15 cellular contexts compared by ENCODE assay signal in the genomic region with DNA sequence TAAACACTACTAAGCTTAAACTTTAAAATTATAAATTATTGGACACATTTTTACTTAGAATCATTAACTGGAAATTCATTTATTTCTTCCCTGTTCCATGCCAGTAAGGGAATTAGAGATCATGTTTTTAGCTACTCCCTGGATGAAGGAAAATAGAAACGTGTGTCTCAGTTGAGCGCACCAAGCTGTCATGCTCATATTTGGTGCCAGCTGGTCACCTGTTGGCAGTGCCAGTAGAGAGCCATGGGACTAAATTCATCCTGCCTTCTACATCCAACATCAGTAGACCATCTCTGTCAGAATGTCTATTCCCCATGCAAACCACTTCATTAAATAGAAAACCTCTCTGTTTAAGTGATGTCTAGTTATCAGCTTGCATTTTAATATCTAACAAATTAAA. TPM values are rescaled to one million over a fixed set of nuclear protein-coding genes. Genes with fewer than 3 reads are reported as not detected.
DNase-seq lines count a peak whose midpoint lies in the region; ATAC-seq and TF ChIP-seq lines count a peak whose summit lies in the region.
"Had no signal": no experiment of that assay in that cellular context is flagged by ENCODE, and none has a peak within 500 bp of the region (broad histone marks: within the 10 kb centered on the region; RNA-seq: fewer than 3 reads in every experiment).

No MANE protein-coding gene starts in this region.

- TF ChIP-seq CTCF in mucosa of descending colon (IDR thresholded peaks at IDR 0.05), result no peak

- ATAC-seq in GM21390 (IDR thresholded peaks at IDR 0.05; ENCODE audit: unreplicated experiment) (no peak), left ventricle myocardium superior (no peak), mucosa of descending colon (no peak)
- ATAC-seq: CD8-positive, alpha-beta T cell; HCT116 had no signal

- H3K36me3 ChIP-seq in mucosa of descending colon (ENCODE audit: low read depth), result no peaks in the 10 kb centered on the region
- H3K36me3 ChIP-seq: BLaER1 had no signal

- no peak overlapping the region for H3K4me3 ChIP-seq in mucosa of descending colon
- H3K4me3 ChIP-seq: BLaER1, GM23248 had no signal

- intact Hi-C loops in left ventricle myocardium superior (cut with micrococcal nuclease) (no loop called here), mucosa of descending colon (cut with DNase I, micrococcal nuclease) (no loop called here)

- DNase-seq in NCI-H1694 (lab: John Stamatoyannopoulos, UW), result peak; percentile 16
- peak; percentile 8 for DNase-seq in NCI-H2171 (lab: John Stamatoyannopoulos, UW)
- DNase-seq in cerebellar nuclear complex (lab: John Stamatoyannopoulos, UW), result peak; percentile 46 to 76
- DNase-seq in left ventricle myocardium superior, result no peak
- DNase-seq in mucosa of descending colon, result no peak
- DNase-seq: Caco-2; CD4-positive, CD25-positive, alpha-beta regulatory T cell; CD8-positive, alpha-beta T cell; DMS53; DMS79 treated with DMSO at 0.1 percent for 48 hours; GM23248; H9 had no signal

- H3K9me3 ChIP-seq in mucosa of descending colon, result no peaks in the 10 kb centered on the region
- H3K9me3 ChIP-seq: BLaER1, Caco-2 had no signal

- H3K4me1 ChIP-seq in mucosa of descending colon (ENCODE audit: low read depth), result no peaks in the 10 kb centered on the region
- H3K4me1 ChIP-seq: BLaER1, Caco-2 had no signal

RNA-seq across cellular contexts. Expression of gene SLC22A15, which starts 17.4 kb away (rescaled TPM):
- 11.5 TPM for total RNA-seq in left ventricle myocardium superior
- 1 to 10 TPM; 2.0 to 2.7 (median 2.4) TPM for total RNA-seq in mucosa of descending colon

Comparison
In these comparisons a context has a peak if more than half of its experiments do, and no peak if none do; other contexts are left out.
1. DNase-seq: peak in NCI-H1694 (single experiment), NCI-H2171 (single experiment) and cerebellar nuclear complex (2 of 2); none in left ventricle myocardium superior (single experiment) and mucosa of descending colon (0 of 3).